Comparison of ENCODE assay signal across 1 cellular context in the genomic region with DNA sequence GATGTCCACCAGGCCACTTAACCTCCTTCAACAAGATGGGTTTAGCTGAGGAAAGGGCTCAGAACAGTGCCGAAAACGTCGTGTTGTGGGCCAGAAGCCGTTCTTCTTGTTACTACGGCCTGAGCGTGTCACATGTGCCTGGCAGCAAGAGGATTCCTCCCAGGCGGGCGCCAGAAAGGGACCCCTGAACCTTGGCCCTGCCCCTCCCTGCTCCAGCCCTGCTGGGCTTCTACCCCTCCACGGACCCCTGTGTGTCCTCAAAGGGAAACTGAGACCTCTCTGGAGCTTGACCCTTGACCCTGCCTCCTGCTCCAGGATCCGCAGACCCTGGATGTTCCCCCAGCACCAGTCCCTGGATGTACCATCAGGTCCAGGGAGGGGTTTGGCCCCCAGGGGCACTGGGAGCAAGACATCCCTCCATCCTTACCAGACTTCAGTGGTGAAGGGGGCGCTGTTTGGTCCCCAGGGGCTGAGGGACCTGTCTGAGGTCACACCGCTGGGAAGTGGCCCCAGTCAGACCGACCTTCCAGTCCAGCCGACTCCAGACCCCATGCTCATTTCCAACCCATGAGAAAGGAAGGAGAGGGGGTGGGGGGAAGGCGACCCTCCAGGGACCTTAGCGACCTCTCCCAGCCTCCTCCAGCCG.
TF ChIP-seq lines count a peak whose summit lies in the region.

No MANE protein-coding gene starts in this region.

TF ChIP-seq in GM23338, 12 proteins besides CTCF, POLR2A, EP300 and RAD21 (continued from another document):
- TF ChIP-seq, protein P1, sequence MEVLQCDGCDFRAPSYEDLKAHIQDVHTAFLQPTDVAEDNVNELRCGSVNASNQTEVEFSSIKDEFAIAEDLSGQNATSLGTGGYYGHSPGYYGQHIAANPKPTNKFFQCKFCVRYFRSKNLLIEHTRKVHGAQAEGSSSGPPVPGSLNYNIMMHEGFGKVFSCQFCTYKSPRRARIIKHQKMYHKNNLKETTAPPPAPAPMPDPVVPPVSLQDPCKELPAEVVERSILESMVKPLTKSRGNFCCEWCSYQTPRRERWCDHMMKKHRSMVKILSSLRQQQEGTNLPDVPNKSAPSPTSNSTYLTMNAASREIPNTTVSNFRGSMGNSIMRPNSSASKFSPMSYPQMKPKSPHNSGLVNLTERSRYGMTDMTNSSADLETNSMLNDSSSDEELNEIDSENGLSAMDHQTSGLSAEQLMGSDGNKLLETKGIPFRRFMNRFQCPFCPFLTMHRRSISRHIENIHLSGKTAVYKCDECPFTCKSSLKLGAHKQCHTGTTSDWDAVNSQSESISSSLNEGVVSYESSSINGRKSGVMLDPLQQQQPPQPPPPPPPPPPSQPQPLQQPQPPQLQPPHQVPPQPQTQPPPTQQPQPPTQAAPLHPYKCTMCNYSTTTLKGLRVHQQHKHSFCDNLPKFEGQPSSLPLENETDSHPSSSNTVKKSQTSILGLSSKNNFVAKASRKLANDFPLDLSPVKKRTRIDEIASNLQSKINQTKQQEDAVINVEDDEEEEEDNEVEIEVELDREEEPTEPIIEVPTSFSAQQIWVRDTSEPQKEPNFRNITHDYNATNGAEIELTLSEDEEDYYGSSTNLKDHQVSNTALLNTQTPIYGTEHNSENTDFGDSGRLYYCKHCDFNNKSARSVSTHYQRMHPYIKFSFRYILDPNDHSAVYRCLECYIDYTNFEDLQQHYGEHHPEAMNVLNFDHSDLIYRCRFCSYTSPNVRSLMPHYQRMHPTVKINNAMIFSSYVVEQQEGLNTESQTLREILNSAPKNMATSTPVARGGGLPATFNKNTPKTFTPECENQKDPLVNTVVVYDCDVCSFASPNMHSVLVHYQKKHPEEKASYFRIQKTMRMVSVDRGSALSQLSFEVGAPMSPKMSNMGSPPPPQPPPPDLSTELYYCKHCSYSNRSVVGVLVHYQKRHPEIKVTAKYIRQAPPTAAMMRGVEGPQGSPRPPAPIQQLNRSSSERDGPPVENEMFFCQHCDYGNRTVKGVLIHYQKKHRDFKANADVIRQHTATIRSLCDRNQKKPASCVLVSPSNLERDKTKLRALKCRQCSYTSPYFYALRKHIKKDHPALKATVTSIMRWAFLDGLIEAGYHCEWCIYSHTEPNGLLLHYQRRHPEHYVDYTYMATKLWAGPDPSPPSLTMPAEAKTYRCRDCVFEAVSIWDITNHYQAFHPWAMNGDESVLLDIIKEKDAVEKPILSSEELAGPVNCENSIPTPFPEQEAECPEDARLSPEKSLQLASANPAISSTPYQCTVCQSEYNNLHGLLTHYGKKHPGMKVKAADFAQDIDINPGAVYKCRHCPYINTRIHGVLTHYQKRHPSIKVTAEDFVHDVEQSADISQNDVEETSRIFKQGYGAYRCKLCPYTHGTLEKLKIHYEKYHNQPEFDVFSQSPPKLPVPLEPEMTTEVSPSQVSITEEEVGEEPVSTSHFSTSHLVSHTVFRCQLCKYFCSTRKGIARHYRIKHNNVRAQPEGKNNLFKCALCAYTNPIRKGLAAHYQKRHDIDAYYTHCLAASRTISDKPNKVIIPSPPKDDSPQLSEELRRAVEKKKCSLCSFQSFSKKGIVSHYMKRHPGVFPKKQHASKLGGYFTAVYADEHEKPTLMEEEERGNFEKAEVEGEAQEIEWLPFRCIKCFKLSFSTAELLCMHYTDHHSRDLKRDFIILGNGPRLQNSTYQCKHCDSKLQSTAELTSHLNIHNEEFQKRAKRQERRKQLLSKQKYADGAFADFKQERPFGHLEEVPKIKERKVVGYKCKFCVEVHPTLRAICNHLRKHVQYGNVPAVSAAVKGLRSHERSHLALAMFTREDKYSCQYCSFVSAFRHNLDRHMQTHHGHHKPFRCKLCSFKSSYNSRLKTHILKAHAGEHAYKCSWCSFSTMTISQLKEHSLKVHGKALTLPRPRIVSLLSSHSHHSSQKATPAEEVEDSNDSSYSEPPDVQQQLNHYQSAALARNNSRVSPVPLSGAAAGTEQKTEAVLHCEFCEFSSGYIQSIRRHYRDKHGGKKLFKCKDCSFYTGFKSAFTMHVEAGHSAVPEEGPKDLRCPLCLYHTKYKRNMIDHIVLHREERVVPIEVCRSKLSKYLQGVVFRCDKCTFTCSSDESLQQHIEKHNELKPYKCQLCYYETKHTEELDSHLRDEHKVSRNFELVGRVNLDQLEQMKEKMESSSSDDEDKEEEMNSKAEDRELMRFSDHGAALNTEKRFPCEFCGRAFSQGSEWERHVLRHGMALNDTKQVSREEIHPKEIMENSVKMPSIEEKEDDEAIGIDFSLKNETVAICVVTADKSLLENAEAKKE (CRISPR knock-in tag; IDR thresholded peaks at IDR 0.05): no peak
- no peak for TF ChIP-seq ZNF114 (CRISPR knock-in tag; IDR thresholded peaks at IDR 0.05)
- TF ChIP-seq ZNF331 (CRISPR knock-in tag; IDR thresholded peaks at IDR 0.05; ENCODE audit: low read depth): no peak
- TF ChIP-seq CREB1 (CRISPR knock-in tag; IDR thresholded peaks at IDR 0.05; ENCODE audit: low read depth): no peak
- TF ChIP-seq STAT1 (IDR thresholded peaks at IDR 0.05; ENCODE audit: unreplicated experiment): no peak
